14 cellular contexts compared by ENCODE assay signal in the genomic region with DNA sequence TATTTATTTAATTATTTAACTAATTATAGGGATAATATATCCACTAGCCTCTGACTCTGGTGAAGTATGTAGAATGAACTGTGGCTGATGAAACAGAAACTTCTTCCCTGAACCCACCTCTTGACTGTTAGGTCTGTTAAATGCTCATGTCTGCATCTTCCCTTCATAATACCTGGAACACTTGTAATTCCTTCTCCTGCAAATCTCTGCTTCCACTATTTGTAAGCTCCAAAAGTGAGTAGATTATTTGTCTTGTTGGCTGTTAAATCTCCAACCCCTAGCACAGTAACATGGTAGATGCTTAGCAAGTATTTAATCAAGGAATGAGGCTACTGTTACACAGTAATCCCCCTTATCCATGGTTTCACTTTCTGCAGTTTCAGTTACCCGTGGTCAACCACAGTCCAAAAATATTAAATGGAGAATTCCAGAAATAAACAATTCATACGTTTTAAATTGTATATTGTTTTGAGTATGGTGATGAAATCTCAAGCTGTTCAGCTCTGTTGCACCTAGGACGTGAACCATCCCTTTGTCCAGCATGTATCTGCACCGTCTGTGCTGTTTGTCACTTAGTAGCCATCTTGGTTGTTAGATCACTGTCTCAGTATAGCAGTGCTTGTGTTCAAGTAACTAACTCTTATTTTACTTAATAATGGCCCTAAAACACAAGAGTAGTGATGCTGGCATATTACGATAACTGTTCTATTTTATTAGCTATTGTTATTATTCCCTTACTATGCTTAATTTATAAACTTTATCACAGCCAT. TPM values are rescaled to one million over a fixed set of nuclear protein-coding genes. Genes with fewer than 3 reads are reported as not detected.
DNase-seq lines count a peak whose midpoint lies in the region; ATAC-seq, FAIRE-seq and TF ChIP-seq lines count a peak whose summit lies in the region.
"Had no signal": no experiment of that assay in that cellular context is flagged by ENCODE, and none has a peak within 500 bp of the region (broad histone marks: within the 10 kb centered on the region; RNA-seq: fewer than 3 reads in every experiment).

No MANE protein-coding gene starts in this region.

- no peak for TF ChIP-seq RAD21 in A549 (conservative IDR thresholded peaks at IDR 0.05 in 1 of 2, IDR thresholded peaks at IDR 0.05 in 1 of 2)

- no peaks in the 10 kb centered on the region for H3K36me3 ChIP-seq in tibial nerve
- H3K36me3 ChIP-seq in pancreas: no peaks in the 10 kb centered on the region
- H3K36me3 ChIP-seq: prostate gland, suprapubic skin had no signal

- no peak for FAIRE-seq in A549 (lab: Jason Lieb, UNC)
- peak; percentile 53 for FAIRE-seq in GM18507 (lab: Jason Lieb, UNC)
- no peak for FAIRE-seq in pancreas (lab: Jason Lieb, UNC)
- FAIRE-seq: frontal cortex had no signal

- CTCF ChIA-PET in A549 (lab: Yijun Ruan, JAX): interaction anchor here (1.2 kb wide), 1 partner anchor 12 kb away, joined by 3 read pairs; no protein-coding TSS in a partner anchor

- peaks cover 24% of the 10 kb centered on the region; the same call in 2 of the 3 replicates for H3K4me1 ChIP-seq in A549
- H3K4me1 ChIP-seq in tibial nerve: peaks cover 0 to 19% (median 11%) of the 10 kb centered on the region in 4 donors
- peaks cover 0 to 6% (median 3%) of the 10 kb centered on the region in 3 donors for H3K4me1 ChIP-seq in pancreas
- H3K4me1 ChIP-seq: prostate gland had no signal

- TF ChIP-seq CTCF in A549 (IDR thresholded peaks at IDR 0.05) (no peak), tibial nerve (IDR thresholded peaks at IDR 0.05) (no peak), pancreas (IDR thresholded peaks at IDR 0.05) (no peak)

- peak in 1 of 2 experiments; percentile 57; a peak in 2 of 6 replicates for ATAC-seq in A549
- ATAC-seq in GM19397 (IDR thresholded peaks at IDR 0.05; ENCODE audit: unreplicated experiment): no peak
- no peak for ATAC-seq in pancreas
- ATAC-seq: activated T-cell treated with anti-CD3 and anti-CD28 coated beads, Interleukin-2, amount 50 U/mL, for 72 hours; left ventricle myocardium superior had no signal

- POLR2A ChIA-PET in A549 (lab: Yijun Ruan, JAX): no interaction called here

- H3K4me2 ChIP-seq in A549: peak overlapping the region; percentile 40; the same call in 2 of the 3 replicates

- no peak for TF ChIP-seq POLR2A in A549 (IDR thresholded peaks at IDR 0.05; ENCODE audit: low read length)
- no peak for TF ChIP-seq POLR2A in tibial nerve (IDR thresholded peaks at IDR 0.05)

- WGBS in A549 (ENCODE audit: missing lambda C conversion rate): 40% methylated on average over 5 of the region's 5 CpGs
- 68 to 69% methylated on average over 5 of the region's 5 CpGs for WGBS in tibial nerve, 2 donors
- WGBS in pancreas, 2 donors: 73 to 89% methylated on average over 5 of the region's 5 CpGs

- H3K27me3 ChIP-seq in tibial nerve: no peaks in the 10 kb centered on the region
- no peaks in the 10 kb centered on the region for H3K27me3 ChIP-seq in pancreas
- H3K27me3 ChIP-seq: suprapubic skin had no signal

- H3K27ac ChIP-seq in A549 (no peak overlapping the region), tibial nerve (no peak overlapping the region), pancreas (no peak overlapping the region)
- H3K27ac ChIP-seq: prostate gland, suprapubic skin had no signal

- H3K4me3 ChIP-seq in A549: no peak overlapping the region
- no peak overlapping the region for H3K4me3 ChIP-seq in tibial nerve
- no peak overlapping the region for H3K4me3 ChIP-seq in pancreas
- H3K4me3 ChIP-seq: prostate gland, suprapubic skin had no signal

- TF ChIP-seq EP300 in A549 (IDR thresholded peaks at IDR 0.05) (no peak), tibial nerve (IDR thresholded peaks at IDR 0.05) (no peak)

- DNase-seq in A549 (ENCODE audit: low read depth in 1 of 2, low spot score in 1 of 2) (no peak), GM18507 (ENCODE audit: extremely low spot score, insufficient read length, low read depth) (no peak), OCI-M1 (lab: John Stamatoyannopoulos, UW) (peak; percentile 86), foreskin melanocyte (peak; percentile 13), tibial nerve (ENCODE audit: low spot score in 2 of 2) (no peak), pancreas (no peak)
- no peak for DNase-seq in activated naive CD4-positive, alpha-beta T cell (lab: John Stamatoyannopoulos, UW)
- DNase-seq: activated T-cell treated with anti-CD3 and anti-CD28 coated beads, Interleukin-2, amount 50 U/mL, for 72 hours; C1 segment of cervical spinal cord; left ventricle myocardium superior had no signal

- H3K9me3 ChIP-seq in A549 (no peaks in the 10 kb centered on the region), tibial nerve (no peaks in the 10 kb centered on the region), pancreas (no peaks in the 10 kb centered on the region)
- H3K9me3 ChIP-seq: prostate gland, suprapubic skin had no signal

- intact Hi-C loops in pancreas (cut with DNase I): no loop called here

TF ChIP-seq in A549, 52 proteins besides CTCF, POLR2A, EP300 and RAD21:
- TF ChIP-seq FOSB (CRISPR knock-in tag; IDR thresholded peaks at IDR 0.05) (no peak), NFE2L2 (conservative IDR thresholded peaks at IDR 0.05; ENCODE audit: low read length) (no peak)

RNA-seq across cellular contexts. Expression of a gene that starts 5.7 kb away (rescaled TPM):
- 5.3 and 5.6 TPM in 2 replicates for polyA plus RNA-seq in A549 (2011; rRNA removed)
- 0.86 and 1.1 TPM in 2 replicates for polyA plus RNA-seq in A549 (2012; cell fraction: cytosol; rRNA removed)
- polyA plus RNA-seq in A549 (2012; cell fraction: nucleus; rRNA removed): 0.84 and 1.3 TPM in 2 replicates
- polyA plus RNA-seq in A549 (2017; fragmentation: RNase III; extraction: RNeasy Plus Mini Kit Qiagen cat#74134 plus additional on column Dnase treatment): 1.8 to 2.3 TPM (median 2.0 TPM) in 3 replicates
- 7.0 and 9.6 TPM in 2 replicates for polyA minus RNA-seq in A549 (2011; rRNA and poly(A)+ RNA removed)
- total RNA-seq in tibial nerve: 10 to 100 TPM; 20.2 to 31.2 (median 23.4) TPM
- 1 to 10 TPM; 3.4 to 8.5 (median 5.1) TPM for total RNA-seq in pancreas
- 1 to 10 TPM; 1.7 to 2.4 TPM for polyA plus RNA-seq in pancreas

Comparison
In these comparisons a context has a peak if more than half of its experiments do, and no peak if none do; other contexts are left out.
1. DNase-seq: peak in OCI-M1 (single experiment) and foreskin melanocyte (single experiment); none in A549 (0 of 2), GM18507 (single experiment), tibial nerve (0 of 2), activated naive CD4-positive, alpha-beta T cell (0 of 4) and pancreas (0 of 6).